In genomic region chr5:53038196-53038847, GRCh38 we compare ENCODE assay signal across 15 cellular contexts. TPM values are rescaled to one million over a fixed set of nuclear protein-coding genes. Genes with fewer than 3 reads are reported as not detected.
DNase-seq lines count a peak whose midpoint lies in the region; ATAC-seq and TF ChIP-seq lines count a peak whose summit lies in the region.
"Had no signal": no experiment of that assay in that cellular context is flagged by ENCODE, and none has a peak within 500 bp of the region (broad histone marks: within the 10 kb centered on the region; RNA-seq: fewer than 3 reads in every experiment).

No MANE protein-coding gene starts in this region.

- H3F3A ChIP-seq in GM23338 (replicated peaks; ENCODE audit: low read depth), result no peaks in the 10 kb centered on the region

- TF ChIP-seq CTCF in AG04450 (IDR thresholded peaks at IDR 0.05; ENCODE audit: low read depth, low read length) (no peak), GM23338 (conservative IDR thresholded peaks at IDR 0.05; ENCODE audit: low read depth in 2 of 2) (no peak), left ventricle myocardium inferior (IDR thresholded peaks at IDR 0.05; ENCODE audit: borderline replicate concordance) (no peak)

- intact Hi-C loops in left ventricle myocardium inferior (cut with micrococcal nuclease), result no loop called here

- no peak overlapping the region for H3K4me3 Mint-ChIP-seq in GM23338
- no peak overlapping the region for H3K4me3 Mint-ChIP-seq in activated naive CD8-positive, alpha-beta T cell treated with anti-CD3 and anti-CD28 coated beads, Interleukin-2, amount 50 U/mL, for 24 hours
- no peak overlapping the region for H3K4me3 Mint-ChIP-seq in natural killer cell treated with Interleukin-12 subunit alpha and Interleukin-12 subunit beta and Interleukin-15 and Interleukin-18, amount 100 ng/mL, for 72 hours
- H3K4me3 Mint-ChIP-seq: activated CD4-positive, alpha-beta memory T cell treated with anti-CD3 and anti-CD28 coated beads for 36 hours had no signal

- H3K36me3 ChIP-seq in GM23338 (ENCODE audit: insufficient read depth) (no peaks in the 10 kb centered on the region), left ventricle myocardium inferior (no peaks in the 10 kb centered on the region)
- H3K36me3 ChIP-seq: colonic mucosa, right lobe of liver, thoracic aorta had no signal

- no peaks in the 10 kb centered on the region for H3K4me1 Mint-ChIP-seq in GM23338
- H3K4me1 Mint-ChIP-seq in activated naive CD8-positive, alpha-beta T cell treated with anti-CD3 and anti-CD28 coated beads, Interleukin-2, amount 50 U/mL, for 24 hours, result peaks cover 55% of the 10 kb centered on the region
- peaks cover 6 to 7% of the 10 kb centered on the region in 2 donors for H3K4me1 Mint-ChIP-seq in natural killer cell treated with Interleukin-12 subunit alpha and Interleukin-12 subunit beta and Interleukin-15 and Interleukin-18, amount 100 ng/mL, for 72 hours (ENCODE audit: low read depth in 2 of 2)

- DNase-seq in AG04450 (ENCODE audit: low read depth, low spot score) (no peak), GM23338 (ENCODE audit: low spot score) (no peak), left ventricle myocardium inferior (peak; percentile 34), NCI-H774 (lab: John Stamatoyannopoulos, UW) (no peak), NCI-H1417 treated with DMSO at 0.1 percent for 48 hours (lab: John Stamatoyannopoulos, UW) (no peak), NOMO-1 treated with dmso at 0.1 percent for 144 hours (lab: John Stamatoyannopoulos, UW; ENCODE audit: unreplicated experiment) (no peak)
- DNase-seq in activated naive CD8-positive, alpha-beta T cell treated with anti-CD3 and anti-CD28 coated beads, Interleukin-2, amount 50 U/mL, for 24 hours, result no peak
- DNase-seq in natural killer cell treated with Interleukin-12 subunit alpha and Interleukin-12 subunit beta and Interleukin-15 and Interleukin-18, amount 100 ng/mL, for 72 hours (ENCODE audit: low spot score), result no peak
- DNase-seq: activated CD4-positive, alpha-beta memory T cell treated with anti-CD3 and anti-CD28 coated beads for 36 hours; colonic mucosa; NCI-H187 treated with DMSO at 0.1 percent for 48 hours; NCI-H510A treated with DMSO at 0.1 percent for 48 hours; OCI-M1; right lobe of liver had no signal

- H3K27me3 ChIP-seq in AG04450 (ENCODE audit: control insufficient read depth, insufficient read depth, low read length), result no peaks in the 10 kb centered on the region
- H3K27me3 ChIP-seq in GM23338 (ENCODE audit: insufficient read depth), result no peaks in the 10 kb centered on the region
- H3K27me3 ChIP-seq in left ventricle myocardium inferior (ENCODE audit: low read depth), result no peaks in the 10 kb centered on the region
- H3K27me3 ChIP-seq: colonic mucosa, right lobe of liver had no signal

- POLR2A ChIA-PET in AG04450 (lab: Yijun Ruan, JAX), result interaction anchor here (0.6 kb wide), 1 partner anchor 91 kb away, joined by 4 read pairs; no protein-coding TSS in a partner anchor

- H3K9me3 ChIP-seq in AG04450 (ENCODE audit: control insufficient read depth, insufficient read depth, low read length) (no peaks in the 10 kb centered on the region), left ventricle myocardium inferior (replicated peaks) (no peaks in the 10 kb centered on the region)
- H3K9me3 ChIP-seq: colonic mucosa, right lobe of liver, thoracic aorta had no signal

- H3K4me1 ChIP-seq in GM23338 (ENCODE audit: insufficient read depth), result no peaks in the 10 kb centered on the region
- peaks cover 25% of the 10 kb centered on the region for H3K4me1 ChIP-seq in left ventricle myocardium inferior
- H3K4me1 ChIP-seq: colonic mucosa, right lobe of liver had no signal

- peak overlapping the region; percentile 58; the same call in 1 of the 2 replicates for H3K27ac Mint-ChIP-seq in GM23338
- peak overlapping the region; percentile 61 for H3K27ac Mint-ChIP-seq in activated naive CD8-positive, alpha-beta T cell treated with anti-CD3 and anti-CD28 coated beads, Interleukin-2, amount 50 U/mL, for 24 hours
- H3K27ac Mint-ChIP-seq in natural killer cell treated with Interleukin-12 subunit alpha and Interleukin-12 subunit beta and Interleukin-15 and Interleukin-18, amount 100 ng/mL, for 72 hours, result no peak overlapping the region
- H3K27ac Mint-ChIP-seq: activated CD4-positive, alpha-beta memory T cell treated with anti-CD3 and anti-CD28 coated beads for 36 hours had no signal

- H3K36me3 Mint-ChIP-seq in GM23338 (ENCODE audit: low read depth), result no peaks in the 10 kb centered on the region
- H3K36me3 Mint-ChIP-seq in activated naive CD8-positive, alpha-beta T cell treated with anti-CD3 and anti-CD28 coated beads, Interleukin-2, amount 50 U/mL, for 24 hours (ENCODE audit: low read depth), result no peaks in the 10 kb centered on the region
- no peaks in the 10 kb centered on the region for H3K36me3 Mint-ChIP-seq in natural killer cell treated with Interleukin-12 subunit alpha and Interleukin-12 subunit beta and Interleukin-15 and Interleukin-18, amount 100 ng/mL, for 72 hours
- H3K36me3 Mint-ChIP-seq: activated CD4-positive, alpha-beta memory T cell treated with anti-CD3 and anti-CD28 coated beads for 36 hours had no signal

- no peaks in the 10 kb centered on the region for H3K27me3 Mint-ChIP-seq in GM23338 (ENCODE audit: insufficient read depth, low read depth, poor library complexity)
- H3K27me3 Mint-ChIP-seq in activated naive CD8-positive, alpha-beta T cell treated with anti-CD3 and anti-CD28 coated beads, Interleukin-2, amount 50 U/mL, for 24 hours, result no peaks in the 10 kb centered on the region
- peaks cover 0 to under 1% of the 10 kb centered on the region in 2 donors for H3K27me3 Mint-ChIP-seq in natural killer cell treated with Interleukin-12 subunit alpha and Interleukin-12 subunit beta and Interleukin-15 and Interleukin-18, amount 100 ng/mL, for 72 hours

- H3K4me3 ChIP-seq in AG04450 (ENCODE audit: low read depth, low read length), result no peak overlapping the region
- no peak overlapping the region for H3K4me3 ChIP-seq in GM23338
- H3K4me3 ChIP-seq in left ventricle myocardium inferior, result no peak overlapping the region
- H3K4me3 ChIP-seq: colonic mucosa, right lobe of liver, thoracic aorta had no signal

- no peaks in the 10 kb centered on the region for H3K9me2 ChIP-seq in GM23338 (ENCODE audit: insufficient read depth)

- no peak overlapping the region for H2AFZ ChIP-seq in GM23338

- no peaks in the 10 kb centered on the region for H3K9me3 Mint-ChIP-seq in GM23338
- no peaks in the 10 kb centered on the region for H3K9me3 Mint-ChIP-seq in activated naive CD8-positive, alpha-beta T cell treated with anti-CD3 and anti-CD28 coated beads, Interleukin-2, amount 50 U/mL, for 24 hours
- no peaks in the 10 kb centered on the region for H3K9me3 Mint-ChIP-seq in natural killer cell treated with Interleukin-12 subunit alpha and Interleukin-12 subunit beta and Interleukin-15 and Interleukin-18, amount 100 ng/mL, for 72 hours
- H3K9me3 Mint-ChIP-seq: activated CD4-positive, alpha-beta memory T cell treated with anti-CD3 and anti-CD28 coated beads for 36 hours had no signal

- H3K27ac ChIP-seq in AG04450 (ENCODE audit: low read depth, low read length) (peak overlapping the region; percentile 32), GM23338 (ENCODE audit: low read depth) (no peak overlapping the region), left ventricle myocardium inferior (replicated peaks) (peak overlapping the region; percentile 39)
- H3K27ac ChIP-seq: colonic mucosa, right lobe of liver, thoracic aorta had no signal

- CTCF ChIA-PET in AG04450 (lab: Charles Lee), result interaction anchor here (0.6 kb wide), 1 partner anchor 34 kb away, joined by 3 read pairs; no protein-coding TSS in a partner anchor

- ATAC-seq in GM23338, result no peak
- no peak for ATAC-seq in activated naive CD8-positive, alpha-beta T cell treated with anti-CD3 and anti-CD28 coated beads, Interleukin-2, amount 50 U/mL, for 24 hours
- no peak for ATAC-seq in natural killer cell treated with Interleukin-12 subunit alpha and Interleukin-12 subunit beta and Interleukin-15 and Interleukin-18, amount 100 ng/mL, for 72 hours

- H4K20me1 ChIP-seq in GM23338 (replicated peaks; ENCODE audit: insufficient read depth), result no peaks in the 10 kb centered on the region

- H3K4me2 ChIP-seq in GM23338, result no peak overlapping the region

- no peaks in the 10 kb centered on the region for H3K79me2 ChIP-seq in GM23338 (replicated peaks; ENCODE audit: insufficient read depth)

TF ChIP-seq in GM23338, 12 proteins besides CTCF, POLR2A, EP300 and RAD21 (continues in another document):
- no peak for TF ChIP-seq EZH2phosphoT487 (IDR thresholded peaks at IDR 0.05; ENCODE audit: unreplicated experiment)
- TF ChIP-seq ETS1 (IDR thresholded peaks at IDR 0.05), result no peak
- TF ChIP-seq CREB1 (CRISPR knock-in tag; IDR thresholded peaks at IDR 0.05; ENCODE audit: low read depth), result no peak
- no peak for TF ChIP-seq EZH2 (IDR thresholded peaks at IDR 0.05; ENCODE audit: low read depth, unreplicated experiment)

RNA-seq across cellular contexts. Expression of gene ITGA2, which starts 49.2 kb away (rescaled TPM):
- polyA plus RNA-seq in AG04450 (2011; rRNA removed), result 58.2 and 71.9 TPM in 2 replicates
- polyA minus RNA-seq in AG04450 (2011; rRNA and poly(A)+ RNA removed), result 84.4 and 118 TPM in 2 replicates
- total RNA-seq in GM23338 (2014; rRNA removed; shearing (Covaris generic)), result 6.2 and 7.1 TPM in 2 replicates
- polyA plus RNA-seq in GM23338 (2016; fragmentation: Nextera tagmentation; extraction: Ambion mirVana), result 1.9 and 2.6 TPM in 2 replicates
- total RNA-seq in left ventricle myocardium inferior, result 0.80 TPM
- total RNA-seq in natural killer cell treated with Interleukin-12 subunit alpha and Interleukin-12 subunit beta and Interleukin-15 and Interleukin-18, amount 100 ng/mL, for 72 hours, result under 1 TPM; 0.10 to 0.17 TPM

Comparison
In these comparisons a context has a peak if more than half of its experiments do, and no peak if none do; other contexts are left out.
1. H3K27ac Mint-ChIP-seq: peak in GM23338 (single experiment) and activated naive CD8-positive, alpha-beta T cell treated with anti-CD3 and anti-CD28 coated beads, Interleukin-2, amount 50 U/mL, for 24 hours (single experiment); none in natural killer cell treated with Interleukin-12 subunit alpha and Interleukin-12 subunit beta and Interleukin-15 and Interleukin-18, amount 100 ng/mL, for 72 hours (0 of 2).